Comparison of ENCODE assay signal across 24 cellular contexts in genomic region chr2:154203206-154203605, GRCh38.
"Had no signal": no experiment of that assay in that cellular context is flagged by ENCODE, and none has a peak within 500 bp of the region (broad histone marks: within the 10 kb centered on the region; RNA-seq: fewer than 3 reads in every experiment).

No MANE protein-coding gene starts in this region.

- H3K27me3 ChIP-seq: colonic mucosa, dorsolateral prefrontal cortex, esophagus muscularis mucosa, esophagus squamous epithelium, foreskin keratinocyte, gastrocnemius medialis, gastroesophageal sphincter, heart left ventricle, heart right ventricle had no signal

- H3K27ac ChIP-seq: colonic mucosa, coronary artery, dorsolateral prefrontal cortex, epithelial cell of prostate, esophagus muscularis mucosa, esophagus squamous epithelium, foreskin keratinocyte, gastrocnemius medialis, gastroesophageal sphincter, heart left ventricle, heart right ventricle had no signal

- H3K9me3 ChIP-seq: colonic mucosa, esophagus muscularis mucosa, esophagus squamous epithelium, gastrocnemius medialis, gastroesophageal sphincter, heart left ventricle, heart right ventricle had no signal

- DNase-seq: colonic mucosa; cortex of kidney; dermis blood vessel endothelial cell; dorsolateral prefrontal cortex; effector CD4-positive, alpha-beta T cell; effector CD8-positive, alpha-beta T cell; effector memory CD4-positive, alpha-beta T cell; effector memory CD8-positive, alpha-beta T cell; endodermal cell; erythroblast; esophagus squamous epithelium; foreskin fibroblast; foreskin keratinocyte; foreskin melanocyte; gastrocnemius medialis; glutamatergic neuron; head of caudate nucleus; heart left ventricle; heart right ventricle had no signal

- H3K4me3 ChIP-seq: colonic mucosa, coronary artery, dorsolateral prefrontal cortex, esophagus muscularis mucosa, esophagus squamous epithelium, gastrocnemius medialis, gastroesophageal sphincter, heart left ventricle, heart right ventricle had no signal

- ATAC-seq: effector memory CD8-positive, alpha-beta T cell; esophagus mucosa; foreskin keratinocyte; gastrocnemius medialis; gastroesophageal sphincter; heart left ventricle; heart right ventricle had no signal

- H3K36me3 ChIP-seq: colonic mucosa, esophagus muscularis mucosa, esophagus squamous epithelium, gastrocnemius medialis, gastroesophageal sphincter, heart left ventricle, heart right ventricle had no signal
